Comparison of ENCODE assay signal across 8 cellular contexts in the genomic region with DNA sequence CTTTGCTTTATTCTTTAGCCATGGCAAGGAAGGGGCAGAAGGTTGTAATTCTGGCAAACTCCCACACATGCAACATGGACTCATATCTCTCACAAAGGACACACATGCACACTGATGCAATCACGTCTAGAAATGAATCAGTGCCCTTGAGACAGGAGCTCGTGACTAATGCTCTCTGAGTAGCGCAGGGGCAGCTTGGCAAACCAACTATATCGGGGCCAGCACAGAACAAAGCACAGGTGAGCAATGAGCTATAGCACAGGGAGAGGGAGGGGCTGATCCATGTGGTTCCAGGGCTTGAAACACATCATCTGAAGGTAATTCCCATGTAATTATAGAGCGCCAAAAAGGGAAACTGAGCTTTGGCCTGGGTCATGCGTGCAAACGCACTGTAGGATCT.
DNase-seq lines count a peak whose midpoint lies in the region.

No MANE protein-coding gene starts in this region.

- DNase-seq in DMS 273 (lab: John Stamatoyannopoulos, UW; ENCODE audit: unreplicated experiment): peak; percentile 27
- DNase-seq in DMS 273 treated with DMSO at 0.1 percent for 48 hours (lab: John Stamatoyannopoulos, UW): no peak
- DNase-seq in HCEC 1CT: peak; percentile 97
- DNase-seq in NCI-H1436 treated with DMSO at 0.1 percent for 48 hours (lab: John Stamatoyannopoulos, UW): peak; percentile 55
- DNase-seq in amniotic epithelial cell (ENCODE audit: low read depth): peak; percentile 98
- DNase-seq in pulmonary artery endothelial cell (ENCODE audit: low read depth, low spot score): peak; percentile 75
- DNase-seq in RPMI8226: no peak
- DNase-seq in G401 (ENCODE audit: low spot score): no peak

- in situ Hi-C loops in G401 (cut with HindIII; ENCODE audit: low sequenced_read_pairs): no loop called here

Comparison
In these comparisons a context has a peak if more than half of its experiments do, and no peak if none do; other contexts are left out.
1. DNase-seq: peak in DMS 273 (single experiment), HCEC 1CT (single experiment), NCI-H1436 treated with DMSO at 0.1 percent for 48 hours (single experiment), amniotic epithelial cell (single experiment) and pulmonary artery endothelial cell (single experiment); none in DMS 273 treated with DMSO at 0.1 percent for 48 hours (single experiment), RPMI8226 (single experiment) and G401 (single experiment).